8 cellular contexts compared by ENCODE assay signal in genomic region chr1:110337704-110338199, GRCh38. TPM values are rescaled to one million over a fixed set of nuclear protein-coding genes. Genes with fewer than 3 reads are reported as not detected.
A peak's percentile ranks its signal among the peaks of the same experiment; 100 is the strongest.
DNase-seq lines count a peak whose midpoint lies in the region; ATAC-seq and TF ChIP-seq lines count a peak whose summit lies in the region.

No MANE protein-coding gene starts in this region.

- H3K4me1 ChIP-seq in endocrine pancreas (ENCODE audit: control insufficient read depth, insufficient read depth, low read length) (peaks cover 10% of the 10 kb centered on the region), muscle layer of duodenum (ENCODE audit: control insufficient read depth in 1 of 2, insufficient read depth in 2 of 2, low read length in 2 of 2) (peaks cover 22 to 30% of the 10 kb centered on the region in 2 donors), testis (peaks cover 34% of the 10 kb centered on the region)

- H3K9me3 ChIP-seq in endocrine pancreas (ENCODE audit: control insufficient read depth, low read length) (no peaks in the 10 kb centered on the region), muscle layer of duodenum (ENCODE audit: control insufficient read depth in 1 of 2, low read length in 2 of 2) (no peaks in the 10 kb centered on the region), testis (no peaks in the 10 kb centered on the region)

- peak overlapping the region; percentile 69 for H3K4me3 ChIP-seq in endocrine pancreas (ENCODE audit: control insufficient read depth, insufficient read depth, low read length)
- peak overlapping the region; percentile 95 to 96 for H3K4me3 ChIP-seq in muscle layer of duodenum (ENCODE audit: low read depth in 1 of 2, low read length in 2 of 2)
- peak overlapping the region; percentile 80 to 96 for H3K4me3 ChIP-seq in testis

- DNase-seq in Daoy (ENCODE audit: low read depth) (peak; percentile 73), NCI-H1105 (lab: John Stamatoyannopoulos, UW) (peak; percentile 24), testis (peak; percentile 61), KG1 (lab: John Stamatoyannopoulos, UW) (no peak)
- DNase-seq in activated CD4-positive, alpha-beta T cell treated with anti-CD3 and anti-CD28 coated beads, Interleukin-2, amount 50 U/mL, for 4 hours: peak; percentile 14 to 24

- TF ChIP-seq CTCF in testis (IDR thresholded peaks at IDR 0.05): no peak

- intact Hi-C loops in testis (cut with DNase I; ENCODE audit: low total_unique reads): no loop called here

- H3K9ac ChIP-seq in endocrine pancreas (ENCODE audit: control insufficient read depth, insufficient read depth, low read length): peak overlapping the region; percentile 74

- no peak for TF ChIP-seq POLR2A in testis (IDR thresholded peaks at IDR 0.05)

- H3K27ac ChIP-seq in muscle layer of duodenum (ENCODE audit: low read length) (peak overlapping the region; percentile 99), testis (peak overlapping the region; percentile 98 to 99)

- H3K36me3 ChIP-seq in endocrine pancreas (ENCODE audit: control insufficient read depth, insufficient read depth, low read length) (no peaks in the 10 kb centered on the region), muscle layer of duodenum (ENCODE audit: control insufficient read depth in 1 of 2, insufficient read depth in 2 of 2, low read length in 2 of 2) (peaks cover 18 to 23% of the 10 kb centered on the region in 2 donors), testis (ENCODE audit: low read depth, missing control alignments) (no peaks in the 10 kb centered on the region)

- WGBS in testis, 2 donors: 1 to 5% methylated on average over 21 of the region's 21 CpGs

- H3K27me3 ChIP-seq in endocrine pancreas (ENCODE audit: control insufficient read depth, insufficient read depth, low read length) (no peaks in the 10 kb centered on the region), muscle layer of duodenum (ENCODE audit: low read depth, low read length) (no peaks in the 10 kb centered on the region), testis (no peaks in the 10 kb centered on the region)

- ATAC-seq in GM19452 (IDR thresholded peaks at IDR 0.05; ENCODE audit: unreplicated experiment): no peak

RNA-seq across cellular contexts. Expression of gene RBM15, which starts 1.4 kb away (rescaled TPM):
- total RNA-seq in Daoy (2014; rRNA removed; shearing (Covaris generic)): 39.1 and 39.7 TPM in 2 replicates
- 10 to 100 TPM; 72.8 to 80.2 TPM for total RNA-seq in testis
- 22.2 TPM for polyA plus RNA-seq in testis (ENCODE audit: insufficient read depth, low read depth, low replicate concordance)

RNA-seq across cellular contexts. Expression of gene SLC16A4, which starts 53.1 kb away (rescaled TPM):
- total RNA-seq in Daoy (2014; rRNA removed; shearing (Covaris generic)): 3.9 and 6.8 TPM in 2 replicates
- 1 to 10 TPM; 5.8 to 8.2 TPM for total RNA-seq in testis
- 17.4 TPM for polyA plus RNA-seq in testis (ENCODE audit: insufficient read depth, low read depth, low replicate concordance)
